ENCODE assay signal across 25 cellular contexts in genomic region chr2:1622521-1623200, GRCh38.
DNase-seq lines count a peak whose midpoint lies in the region; ATAC-seq and TF ChIP-seq lines count a peak whose summit lies in the region.
"Had no signal": no experiment of that assay in that cellular context is flagged by ENCODE, and none has a peak within 500 bp of the region (broad histone marks: within the 10 kb centered on the region; RNA-seq: fewer than 3 reads in every experiment).

No MANE protein-coding gene starts in this region.

- H3K27ac Mint-ChIP-seq in endodermal cell, result no peak overlapping the region
- H3K27ac Mint-ChIP-seq: CD14-positive monocyte; CD8-positive, alpha-beta memory T cell; GM23338 had no signal

- H2AK5ac ChIP-seq in trophoblast cell (ENCODE audit: low read length) (no peak overlapping the region), mesendoderm (ENCODE audit: low read length) (no peak overlapping the region)

- H3K9ac ChIP-seq in endodermal cell (ENCODE audit: extremely low read depth, low read length, poor library complexity, severe bottlenecking), result no peak overlapping the region
- H3K9ac ChIP-seq in trophoblast cell (ENCODE audit: low read length), result no peak overlapping the region
- H3K9ac ChIP-seq in mesendoderm (ENCODE audit: low read length), result no peak overlapping the region
- H3K9ac ChIP-seq: KMS-11 had no signal

- no peak overlapping the region for H3K18ac ChIP-seq in trophoblast cell (ENCODE audit: low read length)
- no peak overlapping the region for H3K18ac ChIP-seq in mesendoderm (ENCODE audit: low read length)

- H3K27ac ChIP-seq in C4-2B, result peak overlapping the region; percentile 39
- H3K27ac ChIP-seq in Panc1 (ENCODE audit: low read length), result peak overlapping the region; percentile 99
- H3K27ac ChIP-seq in endodermal cell (ENCODE audit: low read depth, low read length), result no peak overlapping the region
- H3K27ac ChIP-seq in trophoblast cell (ENCODE audit: low read depth, low read length), result no peak overlapping the region
- H3K27ac ChIP-seq in mesendoderm (ENCODE audit: low read depth, low read length), result no peak overlapping the region
- H3K27ac ChIP-seq: A549, KMS-11, SK-N-MC had no signal

- H2AFZ ChIP-seq in trophoblast cell (ENCODE audit: insufficient read depth, low read length, poor library complexity), result no peak overlapping the region
- H2AFZ ChIP-seq: GM23338 had no signal

- H3K4ac ChIP-seq in trophoblast cell (ENCODE audit: low read depth, low read length) (no peak overlapping the region), mesendoderm (ENCODE audit: low read depth, low read length) (no peak overlapping the region)

- H4K5ac ChIP-seq in mesendoderm (ENCODE audit: low read length), result no peak overlapping the region

- POLR2A ChIA-PET in Panc1 (lab: Charles Lee), result no interaction called here

- no peak overlapping the region for H3K14ac ChIP-seq in trophoblast cell (ENCODE audit: low read length)

- H3K9me3 Mint-ChIP-seq in endodermal cell, result peaks cover 5% of the 10 kb centered on the region
- H3K9me3 Mint-ChIP-seq: CD8-positive, alpha-beta memory T cell had no signal

- CTCF ChIA-PET in Panc1 (lab: Charles Lee), result no interaction called here

- peaks cover 41% of the 10 kb centered on the region for H3K4me1 ChIP-seq in Panc1 (ENCODE audit: control insufficient read depth, insufficient read depth, low read length)
- H3K4me1 ChIP-seq in endodermal cell (ENCODE audit: control insufficient read depth, insufficient read depth, low read length), result peaks cover 6% of the 10 kb centered on the region
- H3K4me1 ChIP-seq in trophoblast cell (ENCODE audit: control insufficient read depth in 1 of 2, insufficient read depth in 2 of 2, low read length in 2 of 2), result peaks cover 12 to 18% of the 10 kb centered on the region in 2 experiments
- peaks cover 4% of the 10 kb centered on the region for H3K4me1 ChIP-seq in mesendoderm (ENCODE audit: control insufficient read depth, low read depth, low read length)

- WGBS in endodermal cell (ENCODE audit: insufficient coverage in 1 of 2, insufficient read length in 1 of 2), 2 experiments, result 95 to 98% methylated on average over 8 to 11 of the region's 11 CpGs
- no CpG with 5 or more reads among the region's 11 CpGs for WGBS in trophoblast cell (ENCODE audit: extremely low coverage, insufficient coverage, insufficient read length)
- no CpG with 5 or more reads among the region's 11 CpGs for WGBS in mesendoderm (ENCODE audit: extremely low coverage, insufficient coverage, low lambda C conversion rate)

- H3K27me3 ChIP-seq in Panc1 (ENCODE audit: control insufficient read depth, insufficient read depth, low read length) (no peaks in the 10 kb centered on the region), endodermal cell (ENCODE audit: control insufficient read depth, insufficient read depth, low read length, poor library complexity, severe bottlenecking) (no peaks in the 10 kb centered on the region), trophoblast cell (ENCODE audit: insufficient read depth, low read length) (no peaks in the 10 kb centered on the region), mesendoderm (ENCODE audit: insufficient read depth, low read length, poor library complexity) (no peaks in the 10 kb centered on the region)

- DNase-seq in Panc1 (ENCODE audit: low read depth, low spot score) (no peak), endodermal cell (peak; percentile 49), trophoblast cell (no peak), mesendoderm (no peak), EL (no peak), dermis blood vessel endothelial cell (no peak), NCI-H2081 treated with DMSO at 0.1 percent for 48 hours (lab: John Stamatoyannopoulos, UW) (no peak)
- DNase-seq: Calu3; CD8-positive, alpha-beta memory T cell; DMS79 treated with DMSO at 0.1 percent for 48 hours; HCEC 1CT; NCI-H1048; NCI-H1417; NCI-H1694; NCI-H2029 treated with DMSO at 0.1 percent for 48 hours; NCI-H226; NCI-H510A; NCI-H69; SHP77 treated with DMSO at 0.1 percent for 48 hours had no signal

- no peak for TF ChIP-seq CTCF in C4-2B (conservative IDR thresholded peaks at IDR 0.05)
- TF ChIP-seq CTCF in Panc1 (IDR thresholded peaks at IDR 0.05), result no peak
- no peak for TF ChIP-seq CTCF in endodermal cell (conservative IDR thresholded peaks at IDR 0.05)

- H3K23ac ChIP-seq in trophoblast cell (ENCODE audit: low read length), result no peak overlapping the region
- H3K23ac ChIP-seq in mesendoderm (ENCODE audit: low read length), result no peak overlapping the region

- no peak overlapping the region for H3K4me3 ChIP-seq in Panc1 (ENCODE audit: low read depth in 2 of 2, low read length in 2 of 2)
- no peak overlapping the region for H3K4me3 ChIP-seq in endodermal cell (ENCODE audit: low read length)
- no peak overlapping the region for H3K4me3 ChIP-seq in trophoblast cell (ENCODE audit: low read depth, low read length)
- H3K4me3 ChIP-seq in mesendoderm (ENCODE audit: low read length), result no peak overlapping the region
- H3K4me3 ChIP-seq: A549, GM23338, SK-N-MC had no signal

- in situ Hi-C loops in Panc1 (cut with HindIII; ENCODE audit: low pct_unique_long_range_greater_than_20kb, low sequenced_read_pairs), result no loop called here

- no peaks in the 10 kb centered on the region for H3K36me3 Mint-ChIP-seq in endodermal cell (ENCODE audit: low read depth)
- H3K36me3 Mint-ChIP-seq: CD14-positive monocyte; CD8-positive, alpha-beta memory T cell had no signal

- BruUV-seq in Panc1 (replicated peaks; lab: Mats Ljungman, UMichigan), result no TSS peak

- peak overlapping the region; percentile 30 for H2BK12ac ChIP-seq in trophoblast cell (ENCODE audit: low read length)

- intact Hi-C loops in Panc1 (cut with micrococcal nuclease; ENCODE audit: unreplicated experiment), result no loop called here

- no peak overlapping the region for H2BK15ac ChIP-seq in mesendoderm (replicated peaks; ENCODE audit: low read depth)

- no peak overlapping the region for H4K91ac ChIP-seq in trophoblast cell (ENCODE audit: low read depth, low read length)

- H3K36me3 ChIP-seq in Panc1 (ENCODE audit: control insufficient read depth, insufficient read depth, low read length), result no peaks in the 10 kb centered on the region
- no peaks in the 10 kb centered on the region for H3K36me3 ChIP-seq in endodermal cell (ENCODE audit: control insufficient read depth, insufficient read depth, low read length)
- H3K36me3 ChIP-seq in trophoblast cell (ENCODE audit: control insufficient read depth in 1 of 2, insufficient read depth in 2 of 2, low read length in 2 of 2), result no peaks in the 10 kb centered on the region
- no peaks in the 10 kb centered on the region for H3K36me3 ChIP-seq in mesendoderm (ENCODE audit: control insufficient read depth, insufficient read depth, low read length)

- H3K79me2 ChIP-seq in trophoblast cell (ENCODE audit: control insufficient read depth, insufficient read depth, low read length, poor library complexity), result no peaks in the 10 kb centered on the region
- H3K79me2 ChIP-seq in mesendoderm (ENCODE audit: control insufficient read depth, insufficient read depth, low read length), result no peaks in the 10 kb centered on the region

- peaks cover 5% of the 10 kb centered on the region for H3K79me1 ChIP-seq in trophoblast cell (ENCODE audit: low read length)
- H3K79me1 ChIP-seq in mesendoderm (ENCODE audit: low read length), result no peaks in the 10 kb centered on the region

- H3K4me1 Mint-ChIP-seq in endodermal cell, result peaks cover 25% of the 10 kb centered on the region
- H3K4me1 Mint-ChIP-seq: CD14-positive monocyte; CD8-positive, alpha-beta memory T cell had no signal

- H2BK120ac ChIP-seq in trophoblast cell (ENCODE audit: insufficient read depth, low read length, poor library complexity), result no peak overlapping the region
- no peak overlapping the region for H2BK120ac ChIP-seq in mesendoderm (ENCODE audit: low read depth, low read length)

- no peak overlapping the region for H3K4me3 Mint-ChIP-seq in endodermal cell
- H3K4me3 Mint-ChIP-seq: CD14-positive monocyte; CD8-positive, alpha-beta memory T cell; GM23338 had no signal

- H3K4me2 ChIP-seq in trophoblast cell (ENCODE audit: low read length), result no peak overlapping the region
- no peak overlapping the region for H3K4me2 ChIP-seq in mesendoderm (ENCODE audit: low read length)
- H3K4me2 ChIP-seq: A549, GM23338, KMS-11 had no signal

- H4K8ac ChIP-seq in trophoblast cell (ENCODE audit: low read depth, low read length) (no peak overlapping the region), mesendoderm (ENCODE audit: low read depth, low read length) (no peak overlapping the region)

- no peaks in the 10 kb centered on the region for H3K9me3 ChIP-seq in Panc1 (ENCODE audit: control insufficient read depth, insufficient read depth, low read depth, low read length)
- no peaks in the 10 kb centered on the region for H3K9me3 ChIP-seq in endodermal cell (ENCODE audit: control insufficient read depth, low read length)
- peaks cover 15% of the 10 kb centered on the region for H3K9me3 ChIP-seq in trophoblast cell (ENCODE audit: insufficient read depth, low read depth, low read length)
- H3K9me3 ChIP-seq: A549 had no signal

- H2BK5ac ChIP-seq in trophoblast cell (ENCODE audit: low read depth, low read length, poor library complexity) (no peak overlapping the region), mesendoderm (ENCODE audit: low read length) (no peak overlapping the region)

- no peak overlapping the region for H3K56ac ChIP-seq in mesendoderm (ENCODE audit: low read length)

- ATAC-seq in Panc1, result no peak
- ATAC-seq: A549, GM23338 had no signal

- H3K27me3 Mint-ChIP-seq in endodermal cell (ENCODE audit: insufficient read depth), result peaks cover 1% of the 10 kb centered on the region

- H4K12ac ChIP-seq in trophoblast cell (ENCODE audit: low read depth, low read length), result no peak overlapping the region

Comparison
In these comparisons a context has a peak if more than half of its experiments do, and no peak if none do; other contexts are left out.
1. H3K27ac ChIP-seq: peak in C4-2B (single experiment) and Panc1 (single experiment); none in endodermal cell (single experiment), trophoblast cell (single experiment) and mesendoderm (single experiment).